37 cellular contexts compared by ENCODE assay signal in genomic region chr4:80370635-80371034, GRCh38. TPM values are rescaled to one million over a fixed set of nuclear protein-coding genes. Genes with fewer than 3 reads are reported as not detected.
"Had no signal": no experiment of that assay in that cellular context is flagged by ENCODE, and none has a peak within 500 bp of the region (broad histone marks: within the 10 kb centered on the region; RNA-seq: fewer than 3 reads in every experiment).

No MANE protein-coding gene starts in this region.

- DNase-seq: activated B cell treated with CpG ODN at 0.5 μM for 24 hours; activated CD4-positive, alpha-beta memory T cell treated with anti-CD3 and anti-CD28 coated beads for 36 hours; activated CD4-positive, alpha-beta T cell treated with anti-CD3 and anti-CD28 coated beads for 4 hours; activated CD4-positive, alpha-beta T cell treated with anti-CD3 and anti-CD28 coated beads, Interleukin-2, amount 10 ng/mL, durations not matched to agents 24 days and 14 days; activated CD4-positive, alpha-beta T cell treated with anti-CD3 and anti-CD28 coated beads, Interleukin-2, amount 50 U/mL, for 1 hour; activated CD4-positive, alpha-beta T cell treated with anti-CD3 and anti-CD28 coated beads, Interleukin-2, amount 50 U/mL, for 4 hours; activated CD4-positive, CD25-positive, alpha-beta regulatory T cell treated with anti-CD3 and anti-CD28 coated beads, Interleukin-2, amount 50 U/mL, for 72 hours; activated CD8-positive, alpha-beta memory T cell treated with anti-CD3 and anti-CD28 coated beads, Interleukin-2, amount 50 U/mL, for 4 hours; activated CD8-positive, alpha-beta T cell treated with anti-CD3 and anti-CD28 coated beads for 36 hours; activated effector memory CD4-positive, alpha-beta T cell treated with anti-CD3 and anti-CD28 coated beads, Interleukin-2, amount 50 U/mL, for 16 hours; activated gamma-delta T cell treated with Interleukin-2 at 50 U/mL for 16 hours; activated naive CD4-positive, alpha-beta T cell; activated naive CD4-positive, alpha-beta T cell treated with anti-CD3 and anti-CD28 coated beads for 36 hours; activated naive CD4-positive, alpha-beta T cell treated with anti-CD3 and anti-CD28 coated beads, Interleukin-2, amount 50 U/mL, for 16 hours; activated naive CD8-positive, alpha-beta T cell treated with anti-CD3 and anti-CD28 coated beads for 36 hours; activated T-cell treated with anti-CD3 and anti-CD28 coated beads for 4 hours; activated T-cell treated with anti-CD3 and anti-CD28 coated beads, Interleukin-2, amount 50 U/mL, for 1 hour; activated T-cell treated with anti-CD3 and anti-CD28 coated beads, Interleukin-2, amount 50 U/mL, for 4 hours; activated T-cell treated with anti-CD3 and anti-CD28 coated beads, Interleukin-2, amount 50 U/mL, for 72 hours; adrenal gland; amniotic stem cell; aorta; body of pancreas; brain microvascular endothelial cell; central memory CD4-positive, alpha-beta T cell; T-cell; T-helper 17 cell had no signal

- H3K36me3 ChIP-seq: adrenal gland, brain microvascular endothelial cell, breast epithelium had no signal

- H3K9me3 ChIP-seq: adrenal gland, body of pancreas had no signal

- H3K27ac ChIP-seq: adrenal gland, body of pancreas, brain microvascular endothelial cell, breast epithelium, VCaP had no signal

- H3K4me1 ChIP-seq: adrenal gland, body of pancreas, breast epithelium had no signal

- H3K4me3 ChIP-seq: adrenal gland, body of pancreas, breast epithelium had no signal

- H3K27me3 ChIP-seq: adrenal gland, body of pancreas, brain microvascular endothelial cell, breast epithelium had no signal

- ATAC-seq: activated CD8-positive, alpha-beta T cell treated with anti-CD3 and anti-CD28 coated beads for 36 hours; activated naive CD4-positive, alpha-beta T cell treated with anti-CD3 and anti-CD28 coated beads, Interleukin-2, amount 50 U/mL, for 72 hours; activated T-cell treated with anti-CD3 and anti-CD28 coated beads, Interleukin-2, amount 50 U/mL, for 4 hours; activated T-cell treated with anti-CD3 and anti-CD28 coated beads, Interleukin-2, amount 50 U/mL, for 72 hours; activated T-helper 17 cell treated with anti-CD3 and anti-CD28 coated beads, Interleukin-2, amount 50 U/mL, for 72 hours; body of pancreas; T-cell; T-helper 17 cell had no signal

RNA-seq across cellular contexts. Expression of gene CFAP299, which starts 35.1 kb away (rescaled TPM):
- total RNA-seq: activated B cell treated with CpG ODN at 0.5 μM for 24 hours; activated CD4-positive, alpha-beta memory T cell treated with anti-CD3 and anti-CD28 coated beads for 36 hours; activated CD4-positive, alpha-beta T cell treated with anti-CD3 and anti-CD28 coated beads, Interleukin-2, amount 10 ng/mL, durations not matched to agents 24 days and 14 days; activated CD8-positive, alpha-beta memory T cell treated with anti-CD3 and anti-CD28 coated beads for 36 hours; activated CD8-positive, alpha-beta T cell treated with anti-CD3 and anti-CD28 coated beads for 36 hours; activated naive CD4-positive, alpha-beta T cell treated with anti-CD3 and anti-CD28 coated beads for 36 hours; activated naive CD4-positive, alpha-beta T cell treated with anti-CD3 and anti-CD28 coated beads, Interleukin-2, amount 50 U/mL, for 72 hours; activated naive CD8-positive, alpha-beta T cell treated with anti-CD3 and anti-CD28 coated beads for 36 hours; activated T-cell treated with anti-CD3 and anti-CD28 coated beads, Interleukin-2, amount 50 U/mL, for 4 hours; activated T-cell treated with anti-CD3 and anti-CD28 coated beads, Interleukin-2, amount 50 U/mL, for 72 hours; activated T-helper 1 cell treated with anti-CD3 and anti-CD28 coated beads, Interleukin-12 subunit alpha, Interleukin-12 subunit beta, Interleukin-2, Interleukin-4 antibody, amounts not matched to agents 30 ng/mL and 10 ng/mL and 1 ng/mL, durations not matched to agents 14 hours and 24 hours and 36 hours; adrenal gland; aorta; astrocyte; body of pancreas; cardiac septum; T-helper 1 cell treated with Interleukin-12 subunit alpha and Interleukin-12 subunit beta and Interleukin-4 antibody, amounts not matched to agents 30 ng/mL and 1 ng/mL, for 36 hours; T-helper 17 cell; T-helper 2 cell treated with Interferon-gamma antibody and Interleukin-4, amounts not matched to agents 100 ng/mL and 5 ng/mL, for 36 hours had no signal
- polyA plus RNA-seq: adrenal gland, aorta had no signal
